Comparison of ENCODE assay signal across 16 cellular contexts in the genomic region with DNA sequence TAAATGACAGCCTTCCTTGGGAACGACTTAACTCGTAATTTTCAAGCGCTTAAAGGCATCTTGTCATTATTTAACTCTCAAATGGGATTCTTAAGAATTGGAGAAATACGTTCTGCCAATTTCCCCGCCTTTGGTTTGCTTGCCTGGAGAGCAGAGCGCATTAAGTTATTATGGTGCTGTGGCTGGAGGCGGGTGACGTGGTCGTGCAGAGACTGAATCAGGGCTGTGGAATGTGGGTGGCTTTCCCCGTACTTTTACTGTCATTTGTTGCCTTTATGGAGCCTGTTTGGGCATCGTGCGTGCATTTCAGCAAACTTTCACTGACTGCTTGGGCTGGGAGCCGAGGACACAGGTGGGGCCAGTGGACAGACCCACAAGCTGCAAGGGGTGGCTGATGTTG.
DNase-seq lines count a peak whose midpoint lies in the region; FAIRE-seq and TF ChIP-seq lines count a peak whose summit lies in the region.
"Had no signal": no experiment of that assay in that cellular context is flagged by ENCODE, and none has a peak within 500 bp of the region (broad histone marks: within the 10 kb centered on the region; RNA-seq: fewer than 3 reads in every experiment).

No MANE protein-coding gene starts in this region.

- H2BK5ac ChIP-seq in mesenchymal stem cell (ENCODE audit: low read depth, low read length, poor library complexity, severe bottlenecking): no peak overlapping the region

- no peaks in the 10 kb centered on the region for H3K79me2 ChIP-seq in astrocyte (ENCODE audit: insufficient read depth, low read length)

- peak overlapping the region in 1 of 2 experiments; percentile 74 for H2BK12ac ChIP-seq in mesenchymal stem cell (ENCODE audit: low read length in 2 of 2)

- H3K79me1 ChIP-seq in mesenchymal stem cell (replicated peaks; ENCODE audit: low read length, poor library complexity, severe bottlenecking): no peaks in the 10 kb centered on the region

- H3K27ac Mint-ChIP-seq in astrocyte (ENCODE audit: unreplicated experiment): peak overlapping the region; percentile 63
- H3K27ac Mint-ChIP-seq: activated naive CD4-positive, alpha-beta T cell treated with anti-CD3 and anti-CD28 coated beads for 36 hours had no signal

- peaks cover 24% of the 10 kb centered on the region for H4K20me1 ChIP-seq in astrocyte (ENCODE audit: insufficient read depth, low read length)

- peak; percentile 4 for DNase-seq in AG04449 (ENCODE audit: low read depth, low spot score)
- DNase-seq in HK-2 (ENCODE audit: unreplicated experiment): peak; percentile 28
- peak; percentile 80 for DNase-seq in astrocyte (ENCODE audit: low read depth)
- DNase-seq in mesenchymal stem cell: peak; percentile 74
- DNase-seq in ascending aorta (ENCODE audit: low spot score in 2 of 2): no peak
- no peak for DNase-seq in GDM1 (lab: John Stamatoyannopoulos, UW)
- no peak for DNase-seq in H7
- DNase-seq in HuH-7 (ENCODE audit: low spot score): no peak
- DNase-seq: activated naive CD4-positive, alpha-beta T cell treated with anti-CD3 and anti-CD28 coated beads for 36 hours; cortex of kidney; DMS79 treated with DMSO at 0.1 percent for 48 hours; gastrocnemius medialis; left cardiac atrium; NCI-H345; stimulated activated CD4-positive, alpha-beta T cell treated with anti-CD3 and anti-CD28 coated beads, Interleukin-12 subunit alpha, Interleukin-12 subunit beta, amount 100 ng/mL, for 4 hours; tibial artery had no signal

- POLR2A ChIA-PET in AG04449 (lab: Yijun Ruan, JAX): no interaction called here

- peak; percentile 52 for FAIRE-seq in astrocyte (lab: Jason Lieb, UNC)

- H3K4me2 ChIP-seq in astrocyte (ENCODE audit: low read length): peak overlapping the region; percentile 70
- no peak overlapping the region for H3K4me2 ChIP-seq in mesenchymal stem cell (ENCODE audit: low read length, poor library complexity, severe bottlenecking)

- peaks cover 14% of the 10 kb centered on the region for H3K4me1 ChIP-seq in astrocyte (ENCODE audit: insufficient read depth, low read length)
- peaks cover 32% of the 10 kb centered on the region for H3K4me1 ChIP-seq in mesenchymal stem cell (ENCODE audit: control insufficient read depth, insufficient read depth, low read depth, low read length)
- H3K4me1 ChIP-seq in ascending aorta: no peaks in the 10 kb centered on the region
- H3K4me1 ChIP-seq: gastrocnemius medialis had no signal

- no peak overlapping the region for H4K8ac ChIP-seq in mesenchymal stem cell (ENCODE audit: low read length)

- no peak overlapping the region for H3K4ac ChIP-seq in mesenchymal stem cell (ENCODE audit: low read depth in 1 of 2, low read length in 2 of 2)

- TF ChIP-seq CTCF in AG04449 (IDR thresholded peaks at IDR 0.05; ENCODE audit: insufficient read depth, low read length, missing control alignments): no peak
- TF ChIP-seq CTCF in astrocyte (IDR thresholded peaks at IDR 0.05; ENCODE audit: insufficient read depth, low read depth, low read length): no peak
- no peak for TF ChIP-seq CTCF in ascending aorta (IDR thresholded peaks at IDR 0.05)

- no peak overlapping the region for H3K18ac ChIP-seq in mesenchymal stem cell (ENCODE audit: low read depth in 1 of 2, low read length in 2 of 2)

- peaks cover 10% of the 10 kb centered on the region for H3K36me3 Mint-ChIP-seq in astrocyte (ENCODE audit: low read depth, unreplicated experiment)

- H3K4me1 Mint-ChIP-seq in astrocyte (ENCODE audit: low read depth, unreplicated experiment): peaks cover 37% of the 10 kb centered on the region

- peak overlapping the region in 1 of 2 experiments; percentile 57 for H3K14ac ChIP-seq in mesenchymal stem cell (ENCODE audit: low read length in 2 of 2)

- peaks cover 11% of the 10 kb centered on the region for H3K27me3 ChIP-seq in astrocyte (ENCODE audit: insufficient read depth, low read length)
- H3K27me3 ChIP-seq in mesenchymal stem cell (ENCODE audit: control insufficient read depth in 1 of 2, insufficient read depth in 1 of 2, low read length in 2 of 2): peaks cover 24 to 35% of the 10 kb centered on the region in 2 experiments
- H3K27me3 ChIP-seq in ascending aorta: no peaks in the 10 kb centered on the region
- no peaks in the 10 kb centered on the region for H3K27me3 ChIP-seq in H7 (ENCODE audit: control insufficient read depth, insufficient read depth, low read length)
- H3K27me3 ChIP-seq: tibial artery had no signal

- H3K4me3 Mint-ChIP-seq in astrocyte (ENCODE audit: unreplicated experiment): no peak overlapping the region
- H3K4me3 Mint-ChIP-seq: activated naive CD4-positive, alpha-beta T cell treated with anti-CD3 and anti-CD28 coated beads for 36 hours had no signal

- H2AFZ ChIP-seq in astrocyte (ENCODE audit: low read depth, low read length) (peak overlapping the region; percentile 9), mesenchymal stem cell (ENCODE audit: low read depth, low read length) (no peak overlapping the region)

- peaks cover 33% of the 10 kb centered on the region for H3K27me3 Mint-ChIP-seq in astrocyte (ENCODE audit: low read depth, unreplicated experiment)

- 37% methylated on average over 13 of the region's 13 CpGs for WGBS in mesenchymal stem cell

- H3K4me3 ChIP-seq in AG04449 (ENCODE audit: low read depth, low read length) (no peak overlapping the region), astrocyte (ENCODE audit: insufficient read depth, low read depth, low read length) (no peak overlapping the region), mesenchymal stem cell (ENCODE audit: insufficient read depth in 1 of 2, low read depth in 1 of 2, low read length in 2 of 2) (no peak overlapping the region), ascending aorta (no peak overlapping the region), H7 (ENCODE audit: insufficient read depth, low read depth, low read length) (no peak overlapping the region)
- H3K4me3 ChIP-seq: gastrocnemius medialis, tibial artery had no signal

- CTCF ChIA-PET in AG04449 (lab: Yijun Ruan, JAX): no interaction called here

- H3K9ac ChIP-seq in astrocyte (ENCODE audit: low read length) (peak overlapping the region; percentile 18), mesenchymal stem cell (ENCODE audit: low read length) (no peak overlapping the region)

- H2BK120ac ChIP-seq in mesenchymal stem cell (ENCODE audit: low read depth, low read length): no peak overlapping the region

- H3K27ac ChIP-seq in astrocyte (ENCODE audit: low read depth, low read length) (peak overlapping the region; percentile 27), mesenchymal stem cell (ENCODE audit: low read length, poor library complexity, severe bottlenecking) (no peak overlapping the region), ascending aorta (no peak overlapping the region)
- H3K27ac ChIP-seq: gastrocnemius medialis, tibial artery had no signal

- H3K9me3 Mint-ChIP-seq in astrocyte (ENCODE audit: unreplicated experiment): no peaks in the 10 kb centered on the region
- H3K9me3 Mint-ChIP-seq: activated naive CD4-positive, alpha-beta T cell treated with anti-CD3 and anti-CD28 coated beads for 36 hours had no signal

- no peak overlapping the region for H2BK15ac ChIP-seq in mesenchymal stem cell (ENCODE audit: low read depth, poor library complexity, severe bottlenecking)

- H3K9me3 ChIP-seq in astrocyte (ENCODE audit: insufficient read depth, low read depth, low read length) (no peaks in the 10 kb centered on the region), mesenchymal stem cell (ENCODE audit: control insufficient read depth, low read length) (no peaks in the 10 kb centered on the region), ascending aorta (no peaks in the 10 kb centered on the region)
- H3K9me3 ChIP-seq: gastrocnemius medialis, tibial artery had no signal

- H2AK5ac ChIP-seq in mesenchymal stem cell (ENCODE audit: low read length, severe bottlenecking): no peak overlapping the region

- H4K91ac ChIP-seq in mesenchymal stem cell (ENCODE audit: low read length): no peak overlapping the region

- intact Hi-C loops in ascending aorta (cut with DNase I): no loop called here

- H3K23ac ChIP-seq in mesenchymal stem cell (ENCODE audit: low read length in 2 of 2): no peak overlapping the region

- no peaks in the 10 kb centered on the region for H3K36me3 ChIP-seq in astrocyte (ENCODE audit: insufficient read depth, low read length)
- peaks cover 0 to 2% of the 10 kb centered on the region in 2 experiments for H3K36me3 ChIP-seq in mesenchymal stem cell (ENCODE audit: control insufficient read depth in 1 of 2, insufficient read depth in 2 of 2, low read depth in 1 of 2, low read length in 2 of 2)
- no peaks in the 10 kb centered on the region for H3K36me3 ChIP-seq in ascending aorta
- H3K36me3 ChIP-seq in H7 (replicated peaks; ENCODE audit: control insufficient read depth, insufficient read depth, low read length): no peaks in the 10 kb centered on the region
- H3K36me3 ChIP-seq: gastrocnemius medialis, tibial artery had no signal

Comparison
In these comparisons a context has a peak if more than half of its experiments do, and no peak if none do; other contexts are left out.
1. DNase-seq: peak in AG04449 (single experiment), HK-2 (single experiment), astrocyte (single experiment) and mesenchymal stem cell (single experiment); none in ascending aorta (0 of 2), GDM1 (single experiment), H7 (single experiment) and HuH-7 (single experiment).